33 cellular contexts compared by ENCODE assay signal in genomic region chr11:114237321-114238280, GRCh38. TPM values are rescaled to one million over a fixed set of nuclear protein-coding genes. Genes with fewer than 3 reads are reported as not detected.
DNase-seq lines count a peak whose midpoint lies in the region; ATAC-seq and TF ChIP-seq lines count a peak whose summit lies in the region.
"Had no signal": no experiment of that assay in that cellular context is flagged by ENCODE, and none has a peak within 500 bp of the region (broad histone marks: within the 10 kb centered on the region; RNA-seq: fewer than 3 reads in every experiment).

No MANE protein-coding gene starts in this region.

- peaks cover 11% of the 10 kb centered on the region for H3K36me3 Mint-ChIP-seq in neural progenitor cell
- H3K36me3 Mint-ChIP-seq: activated CD8-positive, alpha-beta memory T cell treated with anti-CD3 and anti-CD28 coated beads, Interleukin-2, amount 10 ng/mL, durations not matched to agents 7 days and 5 days; naive thymus-derived CD8-positive, alpha-beta T cell had no signal

- in situ Hi-C loops in ACHN (cut with HindIII; ENCODE audit: low pct_ligation_motif_present, low pct_unique_long_range_greater_than_20kb, low sequenced_read_pairs) = no loop called here

- no peaks in the 10 kb centered on the region for H4K20me1 ChIP-seq in neural progenitor cell (ENCODE audit: low read depth)

- no peak overlapping the region for H3K4me3 Mint-ChIP-seq in neural progenitor cell
- H3K4me3 Mint-ChIP-seq: activated CD4-positive, alpha-beta T cell treated with anti-CD3 and anti-CD28 coated beads, Interleukin-2, amount 10 ng/mL, durations not matched to agents 7 days and 5 days; activated CD8-positive, alpha-beta memory T cell treated with anti-CD3 and anti-CD28 coated beads, Interleukin-2, amount 10 ng/mL, durations not matched to agents 7 days and 5 days; activated T-cell treated with anti-CD3 and anti-CD28 coated beads, Interleukin-2, amount 50 U/mL, for 72 hours; CD4-positive, alpha-beta memory T cell; dendritic cell treated with granulocyte-macrophage colony-stimulating factor and Interleukin-4, amounts not matched to agents 40 ng/mL and 50 ng/mL, for 4 days; HFFc6; naive thymus-derived CD8-positive, alpha-beta T cell had no signal

- peak overlapping the region; percentile 21 to 47 for H3K27ac ChIP-seq in right atrium auricular region
- H3K27ac ChIP-seq in neural progenitor cell = no peak overlapping the region
- H3K27ac ChIP-seq: GM23248, pancreas, PC-9 had no signal

- no peak for TF ChIP-seq CTCF in right atrium auricular region (IDR thresholded peaks at IDR 0.05)
- peak; percentile 10 for TF ChIP-seq CTCF in choroid plexus epithelial cell (conservative IDR thresholded peaks at IDR 0.05; ENCODE audit: low read depth, low read length)
- TF ChIP-seq CTCF in neural progenitor cell (IDR thresholded peaks at IDR 0.05) = no peak

- peaks cover 5% of the 10 kb centered on the region for H3K79me2 ChIP-seq in neural progenitor cell (ENCODE audit: low read depth)

- H3K4me1 ChIP-seq in right atrium auricular region (peaks cover 0 to 78% of the 10 kb centered on the region in 2 donors), neural progenitor cell (peaks cover 47% of the 10 kb centered on the region)
- H3K4me1 ChIP-seq: pancreas, uterus had no signal

- no peak overlapping the region for H3K9ac ChIP-seq in neural progenitor cell
- H3K9ac ChIP-seq: GM23248 had no signal

- H3K9me3 ChIP-seq in right atrium auricular region (no peaks in the 10 kb centered on the region), neural progenitor cell (ENCODE audit: low read depth) (no peaks in the 10 kb centered on the region)
- H3K9me3 ChIP-seq: esophagus squamous epithelium, pancreas, uterus had no signal

- H3K4me1 Mint-ChIP-seq in neural progenitor cell = peaks cover 88% of the 10 kb centered on the region
- H3K4me1 Mint-ChIP-seq: activated CD4-positive, alpha-beta T cell treated with anti-CD3 and anti-CD28 coated beads, Interleukin-2, amount 10 ng/mL, durations not matched to agents 7 days and 5 days; activated CD8-positive, alpha-beta memory T cell treated with anti-CD3 and anti-CD28 coated beads, Interleukin-2, amount 10 ng/mL, durations not matched to agents 7 days and 5 days had no signal

- ATAC-seq in left ventricle myocardium superior = no peak
- ATAC-seq: activated CD8-positive, alpha-beta memory T cell treated with anti-CD3 and anti-CD28 coated beads, Interleukin-2, amount 10 ng/mL, durations not matched to agents 7 days and 5 days; activated T-cell treated with anti-CD3 and anti-CD28 coated beads, Interleukin-2, amount 50 U/mL, for 72 hours; HepG2; naive thymus-derived CD8-positive, alpha-beta T cell; pancreas had no signal

- peaks cover 17% of the 10 kb centered on the region for H3F3A ChIP-seq in neural progenitor cell (ENCODE audit: low read depth)

- H3K36me3 ChIP-seq in right atrium auricular region (peaks cover 41% of the 10 kb centered on the region), neural progenitor cell (no peaks in the 10 kb centered on the region)
- H3K36me3 ChIP-seq: uterus had no signal

- H3K4me2 ChIP-seq in neural progenitor cell = no peak overlapping the region
- H3K4me2 ChIP-seq: PC-9 had no signal

- no peak for DNase-seq in right atrium auricular region (ENCODE audit: low spot score)
- DNase-seq in left ventricle myocardium superior = no peak
- peak; percentile 58 for DNase-seq in choroid plexus epithelial cell (ENCODE audit: low read depth)
- no peak for DNase-seq in neural progenitor cell (ENCODE audit: low spot score)
- DNase-seq in NCI-H2196 (lab: John Stamatoyannopoulos, UW; ENCODE audit: unreplicated experiment) = no peak
- DNase-seq in activated CD4-positive, alpha-beta T cell treated with anti-CD3 and anti-CD28 coated beads for 48 hours = no peak
- no peak for DNase-seq in MV-4-11 (lab: John Stamatoyannopoulos, UW)
- DNase-seq in ACHN = no peak
- DNase-seq: activated CD4-positive, alpha-beta T cell treated with anti-CD3 and anti-CD28 coated beads, Interleukin-2, amount 10 ng/mL, durations not matched to agents 7 days and 5 days; activated CD8-positive, alpha-beta memory T cell treated with anti-CD3 and anti-CD28 coated beads, Interleukin-2, amount 10 ng/mL, durations not matched to agents 7 days and 5 days; activated naive CD4-positive, alpha-beta T cell treated with Interleukin-2 at 50 U/mL for 16 hours; activated T-cell treated with anti-CD3 and anti-CD28 coated beads, Interleukin-2, amount 50 U/mL, for 72 hours; amniotic stem cell; caudate nucleus; CD4-positive, alpha-beta memory T cell; esophagus squamous epithelium; HFFc6; naive thymus-derived CD8-positive, alpha-beta T cell; NCI-H1092; NCI-H1694 treated with DMSO at 0.1 percent for 48 hours; NCI-H2171; NCI-H510A treated with DMSO at 0.1 percent for 48 hours; pancreas; PC-9; SHP77; stimulated activated CD4-positive, alpha-beta T cell treated with anti-CD3 and anti-CD28 coated beads, Interleukin-15, amount 100 ng/mL, for 24 hours; stimulated activated naive CD4-positive, alpha-beta T cell; T-helper 9 cell; uterus had no signal

- no peaks in the 10 kb centered on the region for H3K9me3 Mint-ChIP-seq in neural progenitor cell
- H3K9me3 Mint-ChIP-seq: activated CD4-positive, alpha-beta T cell treated with anti-CD3 and anti-CD28 coated beads, Interleukin-2, amount 10 ng/mL, durations not matched to agents 7 days and 5 days; activated T-cell treated with anti-CD3 and anti-CD28 coated beads, Interleukin-2, amount 50 U/mL, for 72 hours; CD4-positive, alpha-beta memory T cell; dendritic cell treated with granulocyte-macrophage colony-stimulating factor and Interleukin-4, amounts not matched to agents 40 ng/mL and 50 ng/mL, for 4 days; HFFc6; naive thymus-derived CD8-positive, alpha-beta T cell had no signal

- H3K4me3 ChIP-seq in right atrium auricular region (no peak overlapping the region), choroid plexus epithelial cell (ENCODE audit: low read depth, low read length) (no peak overlapping the region), neural progenitor cell (no peak overlapping the region)
- H3K4me3 ChIP-seq: esophagus squamous epithelium, GM23248, pancreas, PC-9, uterus had no signal

- intact Hi-C loops in left ventricle myocardium superior (cut with micrococcal nuclease) = no loop called here

- H3K27me3 ChIP-seq in right atrium auricular region (no peaks in the 10 kb centered on the region), neural progenitor cell (no peaks in the 10 kb centered on the region)
- H3K27me3 ChIP-seq: pancreas, uterus had no signal

- H3K27me3 Mint-ChIP-seq in neural progenitor cell (ENCODE audit: insufficient read depth, low read depth) = peaks cover 5% of the 10 kb centered on the region
- H3K27me3 Mint-ChIP-seq: CD4-positive, alpha-beta memory T cell; dendritic cell treated with granulocyte-macrophage colony-stimulating factor and Interleukin-4, amounts not matched to agents 40 ng/mL and 50 ng/mL, for 4 days had no signal

- H3K27ac Mint-ChIP-seq in neural progenitor cell = peak overlapping the region; percentile 88
- H3K27ac Mint-ChIP-seq: activated CD4-positive, alpha-beta T cell treated with anti-CD3 and anti-CD28 coated beads, Interleukin-2, amount 10 ng/mL, durations not matched to agents 7 days and 5 days; activated CD8-positive, alpha-beta memory T cell treated with anti-CD3 and anti-CD28 coated beads, Interleukin-2, amount 10 ng/mL, durations not matched to agents 7 days and 5 days; activated T-cell treated with anti-CD3 and anti-CD28 coated beads, Interleukin-2, amount 50 U/mL, for 72 hours; dendritic cell treated with granulocyte-macrophage colony-stimulating factor and Interleukin-4, amounts not matched to agents 40 ng/mL and 50 ng/mL, for 4 days; HFFc6 had no signal

- H2AFZ ChIP-seq in neural progenitor cell (replicated peaks) = no peak overlapping the region
- H2AFZ ChIP-seq: GM23248, PC-9 had no signal

RNA-seq across cellular contexts. Expression of gene NNMT, which starts 58.6 kb away (rescaled TPM):
- total RNA-seq in right atrium auricular region (100 to 1,000 TPM in 1 of 2 donors, 10 to 100 TPM in 1; 83.7 to 240 TPM), left ventricle myocardium superior (26.4 TPM), neural progenitor cell (ENCODE audit: low replicate concordance) (1.7 TPM in 1 of 2 replicates, not detected in the other)
- total RNA-seq: activated CD4-positive, alpha-beta T cell treated with anti-CD3 and anti-CD28 coated beads, Interleukin-2, amount 10 ng/mL, durations not matched to agents 7 days and 5 days; activated CD8-positive, alpha-beta memory T cell treated with anti-CD3 and anti-CD28 coated beads, Interleukin-2, amount 10 ng/mL, durations not matched to agents 7 days and 5 days; activated T-cell treated with anti-CD3 and anti-CD28 coated beads, Interleukin-2, amount 50 U/mL, for 72 hours; CD4-positive, alpha-beta memory T cell; HepG2; naive thymus-derived CD8-positive, alpha-beta T cell; PC-9; temporal lobe had no signal

Comparison
In these comparisons a context has a peak if more than half of its experiments do, and no peak if none do; other contexts are left out.
1. RNA of gene NNMT, which starts 58.6 kb away (total RNA-seq): 83.7 to 240 TPM in right atrium auricular region and 26.4 TPM in left ventricle myocardium superior (single experiment); 1.7 TPM in neural progenitor cell; every median in the first group is over 10 times any median in the second.